In genomic region chr16:965487-965886, GRCh38 we compare ENCODE assay signal across 15 cellular contexts. TPM values are rescaled to one million over a fixed set of nuclear protein-coding genes. Genes with fewer than 3 reads are reported as not detected.
DNase-seq lines count a peak whose midpoint lies in the region; ATAC-seq and TF ChIP-seq lines count a peak whose summit lies in the region.
"Had no signal": no experiment of that assay in that cellular context is flagged by ENCODE, and none has a peak within 500 bp of the region (broad histone marks: within the 10 kb centered on the region; RNA-seq: fewer than 3 reads in every experiment).

No MANE protein-coding gene starts in this region.

- no peaks in the 10 kb centered on the region for H3K9me3 Mint-ChIP-seq in activated T-cell treated with anti-CD3 and anti-CD28 coated beads, Interleukin-2, amount 50 U/mL, for 4 hours
- no peaks in the 10 kb centered on the region for H3K9me3 Mint-ChIP-seq in stimulated activated effector memory CD8-positive, alpha-beta T cell treated with anti-CD3 and anti-CD28 coated beads, Interleukin-12 subunit alpha, Interleukin-12 subunit beta, amount 100 ng/mL, for 72 hours

- 98% methylated on average over 4 of the region's 4 CpGs for WGBS in hepatocyte (ENCODE audit: low lambda C conversion rate, missing lambda C conversion rate)

- H3K36me3 ChIP-seq in hepatocyte (replicated peaks; ENCODE audit: insufficient read depth, low read depth), result no peaks in the 10 kb centered on the region

- H2AFZ ChIP-seq in hepatocyte, result no peak overlapping the region

- no peak overlapping the region for H3K4me3 ChIP-seq in hepatocyte
- H3K4me3 ChIP-seq: esophagus muscularis mucosa, gastroesophageal sphincter had no signal

- no peaks in the 10 kb centered on the region for H3K27me3 Mint-ChIP-seq in activated T-cell treated with anti-CD3 and anti-CD28 coated beads, Interleukin-2, amount 50 U/mL, for 4 hours (ENCODE audit: low read depth)
- no peaks in the 10 kb centered on the region for H3K27me3 Mint-ChIP-seq in T-helper 17 cell

- no peak for TF ChIP-seq CTCF in hepatocyte (IDR thresholded peaks at IDR 0.05; ENCODE audit: poor library complexity)

- no peaks in the 10 kb centered on the region for H3K9me2 ChIP-seq in hepatocyte (replicated peaks; ENCODE audit: insufficient read depth)

- H3K9me3 ChIP-seq in T-helper 17 cell (ENCODE audit: control insufficient read depth, low read length, poor library complexity, severe bottlenecking), result no peaks in the 10 kb centered on the region
- H3K9me3 ChIP-seq in hepatocyte (ENCODE audit: low read depth), result no peaks in the 10 kb centered on the region
- H3K9me3 ChIP-seq: esophagus muscularis mucosa, gastroesophageal sphincter had no signal

- no peak for ATAC-seq in activated T-cell treated with anti-CD3 and anti-CD28 coated beads, Interleukin-2, amount 50 U/mL, for 4 hours
- ATAC-seq in T-helper 17 cell (no peak), left cardiac atrium (no peak)
- ATAC-seq in stimulated activated effector memory CD8-positive, alpha-beta T cell treated with anti-CD3 and anti-CD28 coated beads, Interleukin-12 subunit alpha, Interleukin-12 subunit beta, amount 100 ng/mL, for 72 hours, result no peak
- ATAC-seq: gastroesophageal sphincter, SK-N-SH treated with all-trans-retinoic acid at 6 μM for 48 hours had no signal

- intact Hi-C loops in left cardiac atrium (cut with DNase I), result no loop called here

- no peak overlapping the region for H3K4me2 ChIP-seq in hepatocyte

- peaks cover 42% of the 10 kb centered on the region for H3K4me1 Mint-ChIP-seq in activated T-cell treated with anti-CD3 and anti-CD28 coated beads, Interleukin-2, amount 50 U/mL, for 4 hours (ENCODE audit: low read depth)
- H3K4me1 Mint-ChIP-seq in T-helper 17 cell, result peaks cover 20% of the 10 kb centered on the region
- peaks cover 31% of the 10 kb centered on the region for H3K4me1 Mint-ChIP-seq in stimulated activated effector memory CD8-positive, alpha-beta T cell treated with anti-CD3 and anti-CD28 coated beads, Interleukin-12 subunit alpha, Interleukin-12 subunit beta, amount 100 ng/mL, for 72 hours

- H3K27me3 ChIP-seq in hepatocyte, result no peaks in the 10 kb centered on the region
- H3K27me3 ChIP-seq: esophagus muscularis mucosa, gastroesophageal sphincter had no signal

- H3K4me3 Mint-ChIP-seq in activated T-cell treated with anti-CD3 and anti-CD28 coated beads, Interleukin-2, amount 50 U/mL, for 4 hours, result no peak overlapping the region
- H3K4me3 Mint-ChIP-seq in T-helper 17 cell, result no peak overlapping the region
- peak overlapping the region; percentile 67 for H3K4me3 Mint-ChIP-seq in stimulated activated effector memory CD8-positive, alpha-beta T cell treated with anti-CD3 and anti-CD28 coated beads, Interleukin-12 subunit alpha, Interleukin-12 subunit beta, amount 100 ng/mL, for 72 hours

- peak overlapping the region; percentile 97 for H3K27ac Mint-ChIP-seq in T-helper 17 cell
- peak overlapping the region; percentile 92 for H3K27ac Mint-ChIP-seq in stimulated activated effector memory CD8-positive, alpha-beta T cell treated with anti-CD3 and anti-CD28 coated beads, Interleukin-12 subunit alpha, Interleukin-12 subunit beta, amount 100 ng/mL, for 72 hours

- peak overlapping the region; percentile 82 for H3K27ac ChIP-seq in hepatocyte
- H3K27ac ChIP-seq: esophagus muscularis mucosa, gastroesophageal sphincter had no signal

- peaks cover 15% of the 10 kb centered on the region for H3K36me3 Mint-ChIP-seq in activated T-cell treated with anti-CD3 and anti-CD28 coated beads, Interleukin-2, amount 50 U/mL, for 4 hours (ENCODE audit: insufficient read depth)
- H3K36me3 Mint-ChIP-seq in T-helper 17 cell (ENCODE audit: low read depth), result peaks cover 2% of the 10 kb centered on the region
- peaks cover 26% of the 10 kb centered on the region for H3K36me3 Mint-ChIP-seq in stimulated activated effector memory CD8-positive, alpha-beta T cell treated with anti-CD3 and anti-CD28 coated beads, Interleukin-12 subunit alpha, Interleukin-12 subunit beta, amount 100 ng/mL, for 72 hours

- H3K4me1 ChIP-seq in hepatocyte (ENCODE audit: insufficient read depth), result peaks cover 29% of the 10 kb centered on the region

- no peaks in the 10 kb centered on the region for H4K20me1 ChIP-seq in hepatocyte (ENCODE audit: insufficient read depth, poor library complexity, severe bottlenecking)

- peaks cover 43% of the 10 kb centered on the region for H3K79me2 ChIP-seq in hepatocyte

- DNase-seq in activated T-cell treated with anti-CD3 and anti-CD28 coated beads, Interleukin-2, amount 50 U/mL, for 1 hour, result peak; percentile 5
- DNase-seq in activated T-cell treated with anti-CD3 and anti-CD28 coated beads, Interleukin-2, amount 50 U/mL, for 4 hours, result no peak
- DNase-seq in T-helper 17 cell, result no peak
- no peak for DNase-seq in hepatocyte (ENCODE audit: low spot score)
- DNase-seq in stimulated activated effector memory CD8-positive, alpha-beta T cell treated with anti-CD3 and anti-CD28 coated beads, Interleukin-12 subunit alpha, Interleukin-12 subunit beta, amount 100 ng/mL, for 72 hours (ENCODE audit: low spot score in 2 of 2), result no peak
- no peak for DNase-seq in SK-N-DZ (ENCODE audit: low spot score)
- DNase-seq in ecto neural progenitor cell (ENCODE audit: low spot score), result no peak
- DNase-seq in left cardiac atrium, result no peak
- DNase-seq: activated CD4-positive, alpha-beta T cell treated with anti-CD3 and anti-CD28 coated beads, Interleukin-2, amount 50 U/mL, for 1 hour; NCI-H748 treated with DMSO at 0.1 percent for 48 hours; stimulated activated CD8-positive, alpha-beta memory T cell treated with anti-CD3 and anti-CD28 coated beads, Interleukin-4, amount 100 ng/mL, for 48 hours had no signal

RNA-seq across cellular contexts. Expression of gene LMF1, which starts 5.3 kb away (rescaled TPM):
- total RNA-seq in activated T-cell treated with anti-CD3 and anti-CD28 coated beads, Interleukin-2, amount 50 U/mL, for 4 hours, result 1 to 10 TPM; 7.7 to 9.9 (median 9.3) TPM
- total RNA-seq in T-helper 17 cell (10 to 100 TPM; 44.4 to 45.6 TPM), hepatocyte (25.8 and 27.2 TPM in 2 replicates), left cardiac atrium (10 to 100 TPM; 11.9 to 12.0 TPM)
- polyA plus RNA-seq in hepatocyte, result 29.3 and 34.3 TPM in 2 replicates
- polyA plus RNA-seq in SK-N-DZ (2014; cell fraction: cytosol; rRNA removed), result 5.6 and 13.6 TPM in 2 replicates
- polyA plus RNA-seq in SK-N-DZ (2014; cell fraction: nucleus; rRNA removed), result 5.3 and 12.5 TPM in 2 replicates

RNA-seq across cellular contexts. Expression of gene SOX8, which starts 16.1 kb away (rescaled TPM):
- total RNA-seq in activated T-cell treated with anti-CD3 and anti-CD28 coated beads, Interleukin-2, amount 50 U/mL, for 4 hours, result 1 to 10 TPM; 2.6 to 4.0 (median 3.5) TPM
- total RNA-seq in T-helper 17 cell, result 1 to 10 TPM; 1.1 to 3.1 TPM
- total RNA-seq in hepatocyte, result 2.7 and 3.8 TPM in 2 replicates
- 3.8 and 4.7 TPM in 2 replicates for polyA plus RNA-seq in hepatocyte
- 0.09 TPM in 1 of 2 replicates, not detected in the other for polyA plus RNA-seq in SK-N-DZ (2014; cell fraction: cytosol; rRNA removed)
- polyA plus RNA-seq in SK-N-DZ (2014; cell fraction: nucleus; rRNA removed), result 0.20 TPM in 1 of 2 replicates, not detected in the other
- 1 to 10 TPM; 1.3 to 3.0 TPM for total RNA-seq in left cardiac atrium
- total RNA-seq: M059J had no signal
